Comparison of ENCODE assay signal across 34 cellular contexts in genomic region chr3:171839270-171839669, GRCh38. TPM values are rescaled to one million over a fixed set of nuclear protein-coding genes. Genes with fewer than 3 reads are reported as not detected.
"Had no signal": no experiment of that assay in that cellular context is flagged by ENCODE, and none has a peak within 500 bp of the region (broad histone marks: within the 10 kb centered on the region; RNA-seq: fewer than 3 reads in every experiment).

No MANE protein-coding gene starts in this region.

- H3K27me3 ChIP-seq: adrenal gland, ascending aorta, esophagus squamous epithelium, heart right ventricle, neutrophil, pancreas had no signal

- H3K4me3 Mint-ChIP-seq: activated B cell treated with CpG ODN at 0.5 μM for 24 hours; activated CD8-positive, alpha-beta memory T cell treated with anti-CD3 and anti-CD28 coated beads, Interleukin-2, amount 10 ng/mL, durations not matched to agents 7 days and 5 days; activated CD8-positive, alpha-beta T cell treated with anti-CD3 and anti-CD28 coated beads for 36 hours; activated naive CD4-positive, alpha-beta T cell treated with anti-CD3 and anti-CD28 coated beads for 36 hours; activated naive CD8-positive, alpha-beta T cell treated with anti-CD3 and anti-CD28 coated beads for 36 hours; activated T-cell treated with anti-CD3 and anti-CD28 coated beads, Interleukin-2, amount 50 U/mL, for 72 hours; mesothelial cell of epicardium; naive B cell; nephron progenitor cell; T-helper 2 cell treated with Interferon-gamma antibody and Interleukin-4, amounts not matched to agents 5 μg/mL and 100 μg/mL, for 36 hours had no signal

- H3K9me3 Mint-ChIP-seq: activated B cell treated with CpG ODN at 0.5 μM for 24 hours; activated CD8-positive, alpha-beta T cell treated with anti-CD3 and anti-CD28 coated beads for 36 hours; activated naive CD4-positive, alpha-beta T cell treated with anti-CD3 and anti-CD28 coated beads for 36 hours; activated naive CD8-positive, alpha-beta T cell treated with anti-CD3 and anti-CD28 coated beads for 36 hours; brain; dendritic cell treated with granulocyte-macrophage colony-stimulating factor and Interleukin-4, amounts not matched to agents 40 ng/mL and 50 ng/mL, for 4 days; mesothelial cell of epicardium; nephron progenitor cell; T-helper 2 cell treated with Interferon-gamma antibody and Interleukin-4, amounts not matched to agents 5 μg/mL and 100 μg/mL, for 36 hours had no signal

- H3K36me3 Mint-ChIP-seq: activated CD8-positive, alpha-beta memory T cell treated with anti-CD3 and anti-CD28 coated beads, Interleukin-2, amount 10 ng/mL, durations not matched to agents 7 days and 5 days; activated naive CD8-positive, alpha-beta T cell treated with anti-CD3 and anti-CD28 coated beads for 36 hours; brain; mesothelial cell of epicardium; naive B cell had no signal

- H3K27ac ChIP-seq: neutrophil, pancreas, prostate gland had no signal

- DNase-seq: activated B cell treated with CpG ODN at 0.5 μM for 24 hours; activated CD4-positive, alpha-beta T cell treated with anti-CD3 and anti-CD28 coated beads, Interleukin-2, amount 50 U/mL, for 1 hour; activated CD8-positive, alpha-beta memory T cell treated with anti-CD3 and anti-CD28 coated beads, Interleukin-2, amount 10 ng/mL, durations not matched to agents 7 days and 5 days; activated CD8-positive, alpha-beta T cell treated with anti-CD3 and anti-CD28 coated beads for 36 hours; activated effector memory CD4-positive, alpha-beta T cell treated with Interleukin-2 at 50 U/mL for 16 hours; activated naive CD4-positive, alpha-beta T cell treated with anti-CD3 and anti-CD28 coated beads for 36 hours; activated naive CD8-positive, alpha-beta T cell treated with anti-CD3 and anti-CD28 coated beads for 36 hours; activated T-cell treated with anti-CD3 and anti-CD28 coated beads for 4 hours; activated T-cell treated with anti-CD3 and anti-CD28 coated beads, Interleukin-2, amount 50 U/mL, for 72 hours; adrenal gland; central memory CD4-positive, alpha-beta T cell; effector CD4-positive, alpha-beta T cell; esophagus squamous epithelium; foreskin melanocyte; heart right ventricle; kidney glomerular epithelial cell; left ventricle myocardium superior; mammary epithelial cell; naive B cell; nephron progenitor cell; pancreas; stimulated activated CD4-positive, alpha-beta T cell treated with anti-CD3 and anti-CD28 coated beads, Interleukin-2, amount 100 ng/mL, for 48 hours; stimulated activated naive CD4-positive, alpha-beta T cell treated with Interleukin-2 at 50 U/mL for 16 hours; T-helper 1 cell had no signal

- H3K4me1 ChIP-seq: ascending aorta, prostate gland had no signal

- H3K27ac Mint-ChIP-seq: activated B cell treated with CpG ODN at 0.5 μM for 24 hours; activated CD8-positive, alpha-beta memory T cell treated with anti-CD3 and anti-CD28 coated beads, Interleukin-2, amount 10 ng/mL, durations not matched to agents 7 days and 5 days; activated CD8-positive, alpha-beta T cell treated with anti-CD3 and anti-CD28 coated beads for 36 hours; activated naive CD4-positive, alpha-beta T cell treated with anti-CD3 and anti-CD28 coated beads for 36 hours; activated naive CD8-positive, alpha-beta T cell treated with anti-CD3 and anti-CD28 coated beads for 36 hours; activated T-cell treated with anti-CD3 and anti-CD28 coated beads, Interleukin-2, amount 50 U/mL, for 72 hours; naive B cell; T-helper 2 cell treated with Interferon-gamma antibody and Interleukin-4, amounts not matched to agents 5 μg/mL and 100 μg/mL, for 36 hours had no signal

- H3K4me1 Mint-ChIP-seq: activated B cell treated with CpG ODN at 0.5 μM for 24 hours; activated naive CD8-positive, alpha-beta T cell treated with anti-CD3 and anti-CD28 coated beads for 36 hours; naive B cell had no signal

- H3K4me3 ChIP-seq: adrenal gland, esophagus squamous epithelium, pancreas, prostate gland had no signal

- ATAC-seq: activated CD8-positive, alpha-beta memory T cell treated with anti-CD3 and anti-CD28 coated beads, Interleukin-2, amount 10 ng/mL, durations not matched to agents 7 days and 5 days; activated CD8-positive, alpha-beta T cell treated with anti-CD3 and anti-CD28 coated beads for 36 hours; activated T-cell treated with anti-CD3 and anti-CD28 coated beads, Interleukin-2, amount 50 U/mL, for 72 hours; heart right ventricle; left ventricle myocardium superior; pancreas had no signal

- H3K9me3 ChIP-seq: adrenal gland, ascending aorta, esophagus squamous epithelium, heart right ventricle, neutrophil, pancreas, prostate gland had no signal

RNA-seq across cellular contexts. Expression of gene TMEM212, which starts 3.9 kb away (rescaled TPM):
- total RNA-seq: activated B cell treated with CpG ODN at 0.5 μM for 24 hours; activated CD8-positive, alpha-beta memory T cell treated with anti-CD3 and anti-CD28 coated beads, Interleukin-2, amount 10 ng/mL, durations not matched to agents 7 days and 5 days; activated CD8-positive, alpha-beta T cell treated with anti-CD3 and anti-CD28 coated beads for 36 hours; activated naive CD4-positive, alpha-beta T cell treated with anti-CD3 and anti-CD28 coated beads for 36 hours; activated naive CD8-positive, alpha-beta T cell treated with anti-CD3 and anti-CD28 coated beads for 36 hours; activated T-cell treated with anti-CD3 and anti-CD28 coated beads, Interleukin-2, amount 50 U/mL, for 72 hours; adrenal gland; ascending aorta; esophagus squamous epithelium; glomerular endothelial cell; heart right ventricle; left ventricle myocardium superior; mammary epithelial cell; mesothelial cell of epicardium; pancreas; prostate gland; ureter had no signal
- polyA plus RNA-seq: adrenal gland, heart right ventricle, mammary epithelial cell, pancreas, thymus had no signal

RNA-seq across cellular contexts. Expression of gene PLD1, which starts 29.0 kb away (rescaled TPM):
- total RNA-seq: activated B cell treated with CpG ODN at 0.5 μM for 24 hours had no signal
